ENCODE assay signal across 8 cellular contexts in the genomic region with DNA sequence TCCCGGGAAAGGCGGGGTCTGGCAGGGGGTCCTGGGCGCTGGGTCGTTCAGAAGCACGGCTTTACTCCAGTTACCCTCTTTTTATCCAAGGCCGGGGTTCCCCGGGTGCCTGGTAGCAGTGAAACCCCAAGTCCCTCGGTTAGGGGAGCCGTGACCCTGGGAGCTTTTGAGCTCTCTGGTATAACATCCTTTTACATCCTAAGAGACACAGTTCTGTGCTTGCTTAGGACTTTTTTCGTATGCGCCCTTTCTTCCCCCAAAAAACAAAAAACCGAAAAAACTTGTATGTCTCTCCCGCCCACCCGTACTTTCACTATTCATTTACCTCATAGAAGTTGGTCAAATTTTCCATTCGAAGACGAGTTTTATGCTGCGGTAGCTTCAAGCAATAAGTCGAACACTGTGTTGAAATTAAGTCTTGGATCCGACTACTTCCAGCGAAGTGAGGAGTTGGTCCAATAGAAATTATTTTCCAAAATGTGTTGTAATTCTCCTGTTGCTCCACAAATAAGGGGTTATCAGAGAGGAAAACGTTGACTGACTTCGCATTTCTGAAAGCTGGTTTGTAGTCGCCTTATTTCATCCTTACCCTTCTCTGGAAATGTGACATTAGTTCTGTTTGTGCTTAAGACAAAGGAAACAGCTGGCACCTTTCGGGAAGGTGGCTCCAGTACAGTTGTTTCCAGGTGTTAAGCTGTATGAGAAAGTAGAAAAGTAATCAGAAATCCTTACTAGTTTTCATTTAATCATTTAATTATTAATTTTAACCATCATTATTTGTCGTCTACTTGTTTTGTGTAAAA. TPM values are rescaled to one million over a fixed set of nuclear protein-coding genes. Genes with fewer than 3 reads are reported as not detected.
DNase-seq lines count a peak whose midpoint lies in the region; ATAC-seq and TF ChIP-seq lines count a peak whose summit lies in the region.

No MANE protein-coding gene starts in this region.

- TF ChIP-seq POLR2A in right lobe of liver (IDR thresholded peaks at IDR 0.05) = no peak

- intact Hi-C loops in Calu3 (cut with micrococcal nuclease; ENCODE audit: unreplicated experiment) (loop anchor here (1.0 to 10.0 kb wide), 5 partner anchors 94 to 628 kb away; no protein-coding TSS in a partner anchor), right lobe of liver (cut with DNase I) (no loop called here)

- no peaks in the 10 kb centered on the region for H3K27me3 Mint-ChIP-seq in Calu3 (ENCODE audit: unreplicated experiment)
- peaks cover 30% of the 10 kb centered on the region for H3K27me3 Mint-ChIP-seq in chondrocyte (ENCODE audit: low read depth)

- peak; percentile 8 for DNase-seq in Calu3
- DNase-seq in T-helper 1 cell = peak in 4 of 5 donors; percentile 8 to 76 (median 25)
- no peak for DNase-seq in chondrocyte (ENCODE audit: low spot score)
- DNase-seq in right lobe of liver = no peak
- DNase-seq in stimulated activated CD8-positive, alpha-beta memory T cell treated with anti-CD3 and anti-CD28 coated beads, Interleukin-4, amount 100 ng/mL, for 24 hours (ENCODE audit: low read depth) = peak; percentile 26
- DNase-seq in DMS114 treated with DMSO at 0.1 percent for 48 hours (lab: John Stamatoyannopoulos, UW; ENCODE audit: unreplicated experiment) = no peak

- CTCF ChIA-PET in Calu3 (lab: Charles Lee) = interaction anchor here (0.6 to 1.5 kb wide), 8 partner anchors 16 to 908 kb away, joined by 3 to 9 read pairs (median 4); no protein-coding TSS in a partner anchor

- H3K4me1 Mint-ChIP-seq in Calu3 (ENCODE audit: low read depth, unreplicated experiment) = peaks cover 24% of the 10 kb centered on the region
- peaks cover 15% of the 10 kb centered on the region for H3K4me1 Mint-ChIP-seq in chondrocyte (ENCODE audit: low read depth)

- peaks cover 30% of the 10 kb centered on the region for H3K36me3 Mint-ChIP-seq in Calu3 (ENCODE audit: insufficient read depth, unreplicated experiment)
- H3K36me3 Mint-ChIP-seq in chondrocyte (ENCODE audit: low read depth) = peaks cover 3% of the 10 kb centered on the region

- H3K9me3 ChIP-seq in right lobe of liver = no peaks in the 10 kb centered on the region

- H3K4me1 ChIP-seq in right lobe of liver = peaks cover 0 to 13% (median 1%) of the 10 kb centered on the region in 4 donors

- no TSS peak for BruUV-seq in Calu3 (replicated peaks; lab: Mats Ljungman, UMichigan)

- no peaks in the 10 kb centered on the region for H3K27me3 ChIP-seq in right lobe of liver

- WGBS in right lobe of liver (ENCODE audit: insufficient coverage, low coverage, low lambda C conversion rate, missing lambda C conversion rate) = under 1% methylated on average over 18 of the region's 25 CpGs

- H3K27ac ChIP-seq in right lobe of liver = peak overlapping the region; percentile 92 to 98 (median 95)

- TF ChIP-seq CTCF in Calu3 (IDR thresholded peaks at IDR 0.05; ENCODE audit: unreplicated experiment) (no peak), chondrocyte (IDR thresholded peaks at IDR 0.05) (no peak), right lobe of liver (IDR thresholded peaks at IDR 0.05) (no peak)

- H3K9me3 Mint-ChIP-seq in Calu3 (ENCODE audit: low read depth, unreplicated experiment) (no peaks in the 10 kb centered on the region), chondrocyte (ENCODE audit: low read depth) (no peaks in the 10 kb centered on the region)

- H3K4me3 Mint-ChIP-seq in Calu3 (ENCODE audit: low read depth, unreplicated experiment) = peak overlapping the region; percentile 77
- H3K4me3 Mint-ChIP-seq in chondrocyte (ENCODE audit: unreplicated experiment) = peak overlapping the region; percentile 69

- H3K27ac Mint-ChIP-seq in Calu3 (ENCODE audit: unreplicated experiment) (no peak overlapping the region), chondrocyte (ENCODE audit: unreplicated experiment) (peak overlapping the region; percentile 37)

- ATAC-seq in GM21360 (IDR thresholded peaks at IDR 0.05; ENCODE audit: unreplicated experiment) (peak; percentile 16), HG03571 (IDR thresholded peaks at IDR 0.05; ENCODE audit: unreplicated experiment) (peak; percentile 0), right lobe of liver (peak in 3 of 4 donors; percentile 1 to 10 (median 4))

- peak overlapping the region; percentile 76 to 93 (median 88) for H3K4me3 ChIP-seq in right lobe of liver

- no peaks in the 10 kb centered on the region for H3K36me3 ChIP-seq in right lobe of liver

RNA-seq across cellular contexts. Expression of gene MAN1A1, which starts 0.8 kb away (rescaled TPM):
- 13.3 and 13.7 TPM in 2 replicates for total RNA-seq in Calu3 (2022)
- total RNA-seq in chondrocyte = 6.9 to 16.3 TPM (median 7.2 TPM) in 3 replicates
- total RNA-seq in right lobe of liver = 100 to 1,000 TPM; 109 to 191 (median 139) TPM

Comparison
In these comparisons a context has a peak if more than half of its experiments do, and no peak if none do; other contexts are left out.
1. DNase-seq: peak in Calu3 (single experiment), T-helper 1 cell (4 of 5) and stimulated activated CD8-positive, alpha-beta memory T cell treated with anti-CD3 and anti-CD28 coated beads, Interleukin-4, amount 100 ng/mL, for 24 hours (single experiment); none in chondrocyte (single experiment), right lobe of liver (0 of 3) and DMS114 treated with DMSO at 0.1 percent for 48 hours (single experiment).
2. Peak in every context shown above with its lines, with median percentiles within 50 percentile points of each other: ATAC-seq.